In genomic region chr1:18921506-18922251, GRCh38 we compare ENCODE assay signal across 9 cellular contexts. TPM values are rescaled to one million over a fixed set of nuclear protein-coding genes. Genes with fewer than 3 reads are reported as not detected.
A peak's percentile ranks its signal among the peaks of the same experiment; 100 is the strongest.
DNase-seq lines count a peak whose midpoint lies in the region; ATAC-seq and TF ChIP-seq lines count a peak whose summit lies in the region.
"Had no signal": no experiment of that assay in that cellular context is flagged by ENCODE, and none has a peak within 500 bp of the region (broad histone marks: within the 10 kb centered on the region; RNA-seq: fewer than 3 reads in every experiment).

No MANE protein-coding gene starts in this region.

- no peak for ATAC-seq in right lobe of liver
- no peak for ATAC-seq in GM18505 (IDR thresholded peaks at IDR 0.05; ENCODE audit: unreplicated experiment)
- no peak for ATAC-seq in esophagus mucosa

- H3K27ac ChIP-seq in breast epithelium (peak overlapping the region; percentile 81 to 82), right lobe of liver (peak overlapping the region; percentile 53 to 80 (median 61)), suprapubic skin (peak overlapping the region; percentile 70)

- TF ChIP-seq EP300 in suprapubic skin (IDR thresholded peaks at IDR 0.05), result no peak

- TF ChIP-seq CTCF in LNCaP clone FGC (IDR thresholded peaks at IDR 0.05; ENCODE audit: control insufficient read depth, extremely low read depth, insufficient read depth), result peak; percentile 16; the same call in 1 of the 2 replicates
- peak in 1 of 3 donors; percentile 11 for TF ChIP-seq CTCF in breast epithelium (IDR thresholded peaks at IDR 0.05)
- peak; percentile 7 to 20 (median 16) for TF ChIP-seq CTCF in right lobe of liver (IDR thresholded peaks at IDR 0.05)
- TF ChIP-seq CTCF in suprapubic skin (IDR thresholded peaks at IDR 0.05), result no peak

- WGBS in right lobe of liver (ENCODE audit: insufficient coverage, low coverage, low lambda C conversion rate, missing lambda C conversion rate), result 57% methylated on average over 13 of the region's 17 CpGs
- 51% methylated on average over 14 of the region's 17 CpGs for WGBS in suprapubic skin

- H3K4me1 ChIP-seq in breast epithelium (peaks cover 14 to 17% of the 10 kb centered on the region in 2 donors), right lobe of liver (peaks cover 2 to 16% (median 10%) of the 10 kb centered on the region in 4 donors), suprapubic skin (peaks cover 54% of the 10 kb centered on the region)

- no peak for TF ChIP-seq POLR2A in breast epithelium (IDR thresholded peaks at IDR 0.05)
- TF ChIP-seq POLR2A in right lobe of liver (IDR thresholded peaks at IDR 0.05), result no peak
- no peak for TF ChIP-seq POLR2A in suprapubic skin (IDR thresholded peaks at IDR 0.05)
- no peak for TF ChIP-seq POLR2A in GM18505 (IDR thresholded peaks at IDR 0.05; ENCODE audit: borderline replicate concordance, extremely low read depth, insufficient read depth, insufficient read length)

- H3K27me3 ChIP-seq in breast epithelium, result no peaks in the 10 kb centered on the region
- H3K27me3 ChIP-seq in right lobe of liver, result no peaks in the 10 kb centered on the region
- H3K27me3 ChIP-seq in suprapubic skin, result no peaks in the 10 kb centered on the region

- H3K36me3 ChIP-seq in breast epithelium (no peaks in the 10 kb centered on the region), right lobe of liver (peaks cover 0 to 3% (median 1%) of the 10 kb centered on the region in 4 donors), suprapubic skin (peaks cover 39% of the 10 kb centered on the region)

- H3K9me3 ChIP-seq in breast epithelium (no peaks in the 10 kb centered on the region), right lobe of liver (no peaks in the 10 kb centered on the region), suprapubic skin (no peaks in the 10 kb centered on the region)

- DNase-seq in LNCaP clone FGC (ENCODE audit: low read depth), result no peak
- no peak for DNase-seq in breast epithelium (ENCODE audit: low spot score in 2 of 2)
- no peak for DNase-seq in right lobe of liver
- DNase-seq in suprapubic skin (ENCODE audit: low spot score in 2 of 2), result no peak
- DNase-seq in stimulated activated CD4-positive, alpha-beta T cell treated with anti-CD3 and anti-CD28 coated beads, Interleukin-4, amount 100 ng/mL, for 4 hours, result no peak
- no peak for DNase-seq in stimulated activated naive CD4-positive, alpha-beta T cell treated with Interleukin-2 at 50 U/mL for 16 hours (lab: John Stamatoyannopoulos, UW)
- DNase-seq: activated naive CD4-positive, alpha-beta T cell treated with anti-CD3 and anti-CD28 coated beads, Interleukin-2, amount 10 ng/mL, durations not matched to agents 7 days and 5 days had no signal

- intact Hi-C loops in breast epithelium (cut with DNase I; ENCODE audit: low total_unique reads) (no loop called here), right lobe of liver (cut with DNase I) (no loop called here)

- H3K4me3 ChIP-seq in LNCaP clone FGC (ENCODE audit: low read depth, low read length) (no peak overlapping the region), breast epithelium (no peak overlapping the region), right lobe of liver (no peak overlapping the region), suprapubic skin (no peak overlapping the region)

RNA-seq across cellular contexts. Expression of gene ALDH4A1, which starts 19.3 kb away (rescaled TPM):
- total RNA-seq in breast epithelium, result 10 to 100 TPM; 15.7 to 81.0 (median 23.7) TPM
- total RNA-seq in right lobe of liver, result 100 to 1,000 TPM; 218 to 364 (median 265) TPM
- 10 to 100 TPM; 25.0 to 33.0 (median 29.6) TPM for total RNA-seq in suprapubic skin
- total RNA-seq in esophagus mucosa, result 54.8 TPM

RNA-seq across cellular contexts. Expression of gene IFFO2, which starts 34.8 kb away (rescaled TPM):
- total RNA-seq in breast epithelium, result 10 to 100 TPM in 2 of 3 donors, 1 to 10 TPM in 1; 5.8 to 35.3 (median 34.4) TPM
- total RNA-seq in right lobe of liver, result 10 to 100 TPM in 2 of 6 experiments, 1 to 10 TPM in 4; 2.9 to 12.7 (median 7.2) TPM
- total RNA-seq in suprapubic skin, result 100 to 1,000 TPM; 327 to 569 (median 449) TPM
- 70.2 TPM for total RNA-seq in esophagus mucosa

Comparison
In these comparisons a context has a peak if more than half of its experiments do, and no peak if none do; other contexts are left out.
1. CTCF ChIP-seq: peak in LNCaP clone FGC (single experiment) and right lobe of liver (4 of 4); none in suprapubic skin (0 of 2).
2. Peak in every context shown above with its lines, with median percentiles within 50 percentile points of each other: H3K27ac ChIP-seq.